23 cellular contexts compared by ENCODE assay signal in the genomic region with DNA sequence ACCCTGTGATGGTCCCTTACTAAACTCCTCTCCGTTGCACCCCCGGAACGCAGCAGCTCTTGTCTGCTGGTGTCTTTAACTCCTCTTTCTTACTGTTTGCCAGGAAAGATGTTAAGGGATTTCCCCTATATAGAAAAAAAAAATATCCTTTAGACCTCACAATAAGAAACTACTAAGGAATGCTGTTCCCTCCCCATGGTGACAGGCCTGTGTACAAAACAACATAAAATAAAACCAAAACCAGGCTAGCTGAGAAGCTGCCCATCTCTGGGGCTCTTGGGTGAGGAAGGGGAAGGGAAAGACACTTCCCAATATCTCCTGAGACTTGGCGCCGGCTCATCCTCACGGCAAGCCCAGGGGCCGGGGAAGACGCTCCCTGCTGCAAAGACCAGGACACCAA.
A peak's percentile ranks its signal among the peaks of the same experiment; 100 is the strongest.
DNase-seq lines count a peak whose midpoint lies in the region; ATAC-seq, FAIRE-seq and TF ChIP-seq lines count a peak whose summit lies in the region.
"Had no signal": no experiment of that assay in that cellular context is flagged by ENCODE, and none has a peak within 500 bp of the region (broad histone marks: within the 10 kb centered on the region; RNA-seq: fewer than 3 reads in every experiment).

No MANE protein-coding gene starts in this region.

- H4K20me1 ChIP-seq in HepG2 (ENCODE audit: insufficient read depth, low read length) (no peaks in the 10 kb centered on the region), neural progenitor cell (ENCODE audit: low read depth) (peaks cover 8% of the 10 kb centered on the region)

- BruUV-seq in HepG2 (replicated peaks; lab: Mats Ljungman, UMichigan): no TSS peak

- 0 out of 6 replicates have a peak overlapping the region, but pooled peaks of 1 of the 3 experiments have one; percentile 6 for H3K4me3 ChIP-seq in HepG2 (replicated peaks in 1 of 3; ENCODE audit: insufficient read depth in 1 of 3, low read depth in 2 of 3, low read length in 3 of 3)
- no peak overlapping the region for H3K4me3 ChIP-seq in right lobe of liver
- H3K4me3 ChIP-seq in esophagus (ENCODE audit: low read depth in 1 of 2, low read length in 2 of 2): no peak overlapping the region
- H3K4me3 ChIP-seq in neural progenitor cell: no peak overlapping the region
- H3K4me3 ChIP-seq: A549 had no signal

- WGBS in HepG2 (ENCODE audit: low lambda C conversion rate): 69% methylated on average over 8 of the region's 8 CpGs
- WGBS in right lobe of liver (ENCODE audit: insufficient coverage, low coverage, low lambda C conversion rate, missing lambda C conversion rate): 80% methylated on average over 1 of the region's 8 CpGs
- WGBS in esophagus, 2 donors: 70 to 75% methylated on average over 8 of the region's 8 CpGs

- peak overlapping the region; percentile 39 for H3K4me2 ChIP-seq in HepG2 (ENCODE audit: low read depth, low read length)
- peak overlapping the region; percentile 5 for H3K4me2 ChIP-seq in neural progenitor cell
- H3K4me2 ChIP-seq: A549 had no signal

- TF ChIP-seq EP300 in HepG2 (IDR thresholded peaks at IDR 0.05; ENCODE audit: low read depth in 2 of 2, low read length in 2 of 2) (no peak), HepG2 (CRISPR knock-in tag; IDR thresholded peaks at IDR 0.05; ENCODE audit: borderline replicate concordance) (no peak)

- no peak overlapping the region for H2AFZ ChIP-seq in HepG2 (ENCODE audit: low read length)
- no peak overlapping the region for H2AFZ ChIP-seq in neural progenitor cell (replicated peaks)

- H3K79me2 ChIP-seq in HepG2 (ENCODE audit: insufficient read depth, low read length): peaks cover 8% of the 10 kb centered on the region
- H3K79me2 ChIP-seq in neural progenitor cell (ENCODE audit: low read depth): no peaks in the 10 kb centered on the region

- peaks cover 9% of the 10 kb centered on the region for H3F3A ChIP-seq in neural progenitor cell (ENCODE audit: low read depth)

- H3K27ac ChIP-seq in HepG2 (ENCODE audit: extremely low read length, insufficient read depth, low read length): peak overlapping the region; percentile 85
- H3K27ac ChIP-seq in right lobe of liver: peak overlapping the region in 1 of 3 donors; percentile 60
- peak overlapping the region; percentile 27 to 58 for H3K27ac ChIP-seq in esophagus (ENCODE audit: low read depth in 2 of 2, low read length in 1 of 2)
- H3K27ac ChIP-seq in neural progenitor cell: no peak overlapping the region
- H3K27ac ChIP-seq: A549, brain microvascular endothelial cell had no signal

- H3K9me3 ChIP-seq in HepG2 (ENCODE audit: low read length) (no peaks in the 10 kb centered on the region), right lobe of liver (no peaks in the 10 kb centered on the region), esophagus (ENCODE audit: control insufficient read depth in 2 of 2, insufficient read depth in 1 of 2, low read depth in 1 of 2, low read length in 1 of 2) (no peaks in the 10 kb centered on the region), neural progenitor cell (ENCODE audit: low read depth) (no peaks in the 10 kb centered on the region)
- H3K9me3 ChIP-seq: A549 had no signal

- H3K9me3 Mint-ChIP-seq in neural progenitor cell: no peaks in the 10 kb centered on the region
- H3K9me3 Mint-ChIP-seq: CD8-positive, alpha-beta T cell had no signal

- intact Hi-C loops in HepG2 (cut with micrococcal nuclease; ENCODE audit: unreplicated experiment): no loop called here
- intact Hi-C loops in right lobe of liver (cut with DNase I): no loop called here

- no peak overlapping the region for H3K27ac Mint-ChIP-seq in neural progenitor cell
- H3K27ac Mint-ChIP-seq: CD8-positive, alpha-beta T cell had no signal

- peak overlapping the region; percentile 76; the same call in 1 of the 2 replicates for H3K9ac ChIP-seq in HepG2 (ENCODE audit: insufficient read depth, low read depth, low read length)
- no peak overlapping the region for H3K9ac ChIP-seq in neural progenitor cell

- peaks cover 16% of the 10 kb centered on the region for H3K27me3 Mint-ChIP-seq in neural progenitor cell (ENCODE audit: insufficient read depth, low read depth)

- H3K4me3 Mint-ChIP-seq in neural progenitor cell: no peak overlapping the region
- H3K4me3 Mint-ChIP-seq: CD8-positive, alpha-beta T cell had no signal

- CTCF ChIA-PET in HepG2 (lab: Yijun Ruan, JAX; ENCODE audit: low intra/inter-chr PET ratio, low total read pairs): no interaction called here

- peaks cover 2% of the 10 kb centered on the region for H3K36me3 Mint-ChIP-seq in neural progenitor cell

- FAIRE-seq in HepG2 (lab: Jason Lieb, UNC): no peak
- FAIRE-seq: A549, GM19239, HTR-8/SVneo had no signal

- peaks cover 79% of the 10 kb centered on the region for H3K4me1 ChIP-seq in HepG2 (ENCODE audit: insufficient read depth, low read length)
- H3K4me1 ChIP-seq in right lobe of liver: peaks cover 0 to 34% (median 15%) of the 10 kb centered on the region in 4 donors
- peaks cover 0 to 2% of the 10 kb centered on the region in 2 donors for H3K4me1 ChIP-seq in esophagus (ENCODE audit: control insufficient read depth in 2 of 2, insufficient read depth in 2 of 2, low read length in 1 of 2)
- peaks cover 27% of the 10 kb centered on the region for H3K4me1 ChIP-seq in neural progenitor cell

- TF ChIP-seq RAD21 in HepG2 (CRISPR knock-in tag; IDR thresholded peaks at IDR 0.05): no peak

- no peak for DNase-seq in HepG2 (ENCODE audit: low spot score)
- no peak for DNase-seq in right lobe of liver
- DNase-seq in neural progenitor cell (ENCODE audit: low spot score): no peak
- no peak for DNase-seq in NCI-H2171 (lab: John Stamatoyannopoulos, UW)
- DNase-seq in NCI-H1048 (lab: John Stamatoyannopoulos, UW): no peak
- DNase-seq: activated CD4-positive, alpha-beta T cell treated with anti-CD3 and anti-CD28 coated beads, Interleukin-2, amount 50 U/mL, for 1 hour; activated naive CD4-positive, alpha-beta T cell treated with anti-CD3 and anti-CD28 coated beads, Interleukin-2, amount 50 U/mL, for 16 hours; brain microvascular endothelial cell; CD8-positive, alpha-beta T cell; DMS79 treated with DMSO at 0.1 percent for 48 hours; effector CD4-positive, alpha-beta T cell; foreskin fibroblast; NCI-H345; NK-92 treated with Interleukin-12 subunit alpha and Interleukin-12 subunit beta, amount 100 ng/mL, for 24 hours; RPMI8226; stimulated activated CD4-positive, alpha-beta T cell treated with anti-CD3 and anti-CD28 coated beads, Interleukin-12 subunit alpha, Interleukin-12 subunit beta, amount 100 ng/mL, for 4 hours; stimulated activated naive CD4-positive, alpha-beta T cell treated with Interleukin-2 at 50 U/mL for 16 hours had no signal

- no peak for ATAC-seq in HepG2
- no peak for ATAC-seq in right lobe of liver
- no peak for ATAC-seq in GM19455 (IDR thresholded peaks at IDR 0.05; ENCODE audit: unreplicated experiment)
- no peak for ATAC-seq in GM19395 (IDR thresholded peaks at IDR 0.05; ENCODE audit: unreplicated experiment)
- ATAC-seq: A549; CD8-positive, alpha-beta T cell had no signal

- H3K27me3 ChIP-seq in HepG2 (ENCODE audit: control insufficient read depth in 1 of 2, insufficient read depth in 2 of 2, low read length in 2 of 2) (no peaks in the 10 kb centered on the region), right lobe of liver (no peaks in the 10 kb centered on the region), esophagus (ENCODE audit: control insufficient read depth in 1 of 2, insufficient read depth in 2 of 2, low read length in 2 of 2) (no peaks in the 10 kb centered on the region), neural progenitor cell (no peaks in the 10 kb centered on the region)
- H3K27me3 ChIP-seq: brain microvascular endothelial cell had no signal

- H3K4me1 Mint-ChIP-seq in neural progenitor cell: peaks cover 38% of the 10 kb centered on the region

- TF ChIP-seq POLR2A in HepG2 (IDR thresholded peaks at IDR 0.05; ENCODE audit: insufficient read depth in 1 of 2, low read depth in 2 of 2, low read length in 2 of 2) (no peak), right lobe of liver (IDR thresholded peaks at IDR 0.05) (no peak)

- H3K36me3 ChIP-seq in HepG2 (replicated peaks in 1 of 2; ENCODE audit: control insufficient read depth in 1 of 2, insufficient read depth in 2 of 2, low read length in 2 of 2) (peaks cover 4 to 5% of the 10 kb centered on the region in 2 experiments; a peak in 4 of 5 replicates), right lobe of liver (no peaks in the 10 kb centered on the region), esophagus (ENCODE audit: control insufficient read depth in 2 of 2, insufficient read depth in 2 of 2, low read length in 1 of 2) (peaks cover 0 to 13% of the 10 kb centered on the region in 2 donors), neural progenitor cell (no peaks in the 10 kb centered on the region)
- H3K36me3 ChIP-seq: brain microvascular endothelial cell had no signal

- in situ Hi-C loops in HepG2 (cut with HindIII; ENCODE audit: extremely low pct_ligation_motif_present, low pct_unique_long_range_greater_than_20kb): no loop called here

- TF ChIP-seq CTCF in HepG2 (CRISPR knock-in tag; IDR thresholded peaks at IDR 0.05): no peak
- TF ChIP-seq CTCF in right lobe of liver (IDR thresholded peaks at IDR 0.05): no peak
- no peak for TF ChIP-seq CTCF in neural progenitor cell (IDR thresholded peaks at IDR 0.05)

- POLR2A ChIA-PET in HepG2 (lab: Yijun Ruan, JAX): no interaction called here

TF ChIP-seq in HepG2, 621 proteins besides CTCF, POLR2A, EP300 and RAD21 (continues in another document):
- TF ChIP-seq, protein P1, sequence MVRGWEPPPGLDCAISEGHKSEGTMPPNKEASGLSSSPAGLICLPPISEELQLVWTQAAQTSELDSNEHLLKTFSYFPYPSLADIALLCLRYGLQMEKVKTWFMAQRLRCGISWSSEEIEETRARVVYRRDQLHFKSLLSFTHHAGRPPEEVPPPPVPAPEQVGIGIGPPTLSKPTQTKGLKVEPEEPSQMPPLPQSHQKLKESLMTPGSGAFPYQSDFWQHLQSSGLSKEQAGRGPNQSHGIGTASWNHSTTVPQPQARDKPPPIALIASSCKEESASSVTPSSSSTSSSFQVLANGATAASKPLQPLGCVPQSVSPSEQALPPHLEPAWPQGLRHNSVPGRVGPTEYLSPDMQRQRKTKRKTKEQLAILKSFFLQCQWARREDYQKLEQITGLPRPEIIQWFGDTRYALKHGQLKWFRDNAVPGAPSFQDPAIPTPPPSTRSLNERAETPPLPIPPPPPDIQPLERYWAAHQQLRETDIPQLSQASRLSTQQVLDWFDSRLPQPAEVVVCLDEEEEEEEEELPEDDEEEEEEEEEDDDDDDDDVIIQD (CRISPR knock-in tag; IDR thresholded peaks at IDR 0.05; ENCODE audit: low read depth): no peak
- TF ChIP-seq ZBTB42 (CRISPR knock-in tag; IDR thresholded peaks at IDR 0.05): no peak
- TF ChIP-seq, protein P2, sequence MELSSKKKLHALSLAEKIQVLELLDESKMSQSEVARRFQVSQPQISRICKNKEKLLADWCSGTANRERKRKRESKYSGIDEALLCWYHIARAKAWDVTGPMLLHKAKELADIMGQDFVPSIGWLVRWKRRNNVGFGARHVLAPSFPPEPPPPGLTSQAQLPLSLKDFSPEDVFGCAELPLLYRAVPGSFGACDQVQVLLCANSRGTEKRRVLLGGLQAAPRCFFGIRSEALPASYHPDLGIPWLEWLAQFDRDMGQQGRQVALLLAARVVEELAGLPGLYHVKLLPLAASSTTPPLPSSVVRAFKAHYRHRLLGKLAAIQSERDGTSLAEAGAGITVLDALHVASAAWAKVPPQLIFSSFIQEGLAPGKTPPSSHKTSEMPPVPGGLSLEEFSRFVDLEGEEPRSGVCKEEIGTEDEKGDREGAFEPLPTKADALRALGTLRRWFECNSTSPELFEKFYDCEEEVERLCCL (CRISPR knock-in tag; IDR thresholded peaks at IDR 0.05; ENCODE audit: borderline replicate concordance): no peak
